ENCODE assay signal across 17 cellular contexts in the genomic region with DNA sequence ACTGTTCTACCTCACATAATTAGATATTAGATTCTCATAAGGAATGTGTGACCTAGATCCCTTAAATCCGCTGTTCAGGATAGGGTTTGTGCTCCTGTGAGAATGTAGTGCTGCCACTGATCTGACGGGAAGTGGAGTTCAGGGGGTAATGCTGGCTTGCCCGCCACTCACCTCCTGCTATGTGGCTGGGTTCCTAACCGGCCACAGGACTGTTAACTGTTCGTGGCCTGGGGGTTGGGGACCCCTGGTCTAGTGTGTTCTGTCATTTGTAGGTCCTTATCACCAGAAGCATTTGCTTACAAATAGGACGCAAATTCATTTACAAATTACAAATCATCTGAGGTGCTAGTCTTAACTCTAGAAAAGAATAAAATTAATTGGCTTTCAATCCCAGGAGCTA. TPM values are rescaled to one million over a fixed set of nuclear protein-coding genes. Genes with fewer than 3 reads are reported as not detected.
DNase-seq lines count a peak whose midpoint lies in the region; ATAC-seq, FAIRE-seq and TF ChIP-seq lines count a peak whose summit lies in the region.
"Had no signal": no experiment of that assay in that cellular context is flagged by ENCODE, and none has a peak within 500 bp of the region (broad histone marks: within the 10 kb centered on the region; RNA-seq: fewer than 3 reads in every experiment).

No MANE protein-coding gene starts in this region.

- TF ChIP-seq CTCF in GM23338 (conservative IDR thresholded peaks at IDR 0.05; ENCODE audit: low read depth in 2 of 2) (no peak), neural progenitor cell (IDR thresholded peaks at IDR 0.05) (no peak)

- H3K9me2 ChIP-seq in GM23338 (ENCODE audit: insufficient read depth): no peaks in the 10 kb centered on the region

- CTCF ChIA-PET in naive thymus-derived CD4-positive, alpha-beta T cell (lab: Charles Lee): interaction anchor here (0.9 to 1.9 kb wide), 3 partner anchors 79 to 540 kb away, joined by 3 to 7 read pairs (median 4); no protein-coding TSS in a partner anchor

- H3K79me2 ChIP-seq in GM23338 (replicated peaks; ENCODE audit: insufficient read depth): no peaks in the 10 kb centered on the region
- H3K79me2 ChIP-seq in neural progenitor cell (ENCODE audit: low read depth): no peaks in the 10 kb centered on the region

- H3K4me3 ChIP-seq in GM23338 (no peak overlapping the region), neural progenitor cell (no peak overlapping the region)
- H3K4me3 ChIP-seq in naive thymus-derived CD4-positive, alpha-beta T cell (ENCODE audit: low read length): no peak overlapping the region
- H3K4me3 ChIP-seq: HAP-1, SK-N-MC had no signal

- H2AFZ ChIP-seq in GM23338 (no peak overlapping the region), neural progenitor cell (replicated peaks) (no peak overlapping the region)

- H4K20me1 ChIP-seq in GM23338 (replicated peaks; ENCODE audit: insufficient read depth) (no peaks in the 10 kb centered on the region), neural progenitor cell (ENCODE audit: low read depth) (no peaks in the 10 kb centered on the region)

- no peak overlapping the region for H3K9ac ChIP-seq in neural progenitor cell

- no peaks in the 10 kb centered on the region for H3K36me3 ChIP-seq in GM23338 (ENCODE audit: insufficient read depth)
- no peaks in the 10 kb centered on the region for H3K36me3 ChIP-seq in naive thymus-derived CD4-positive, alpha-beta T cell (ENCODE audit: control insufficient read depth in 2 of 3, insufficient read depth in 3 of 3, low read length in 3 of 3)
- H3K36me3 ChIP-seq in neural progenitor cell: no peaks in the 10 kb centered on the region
- H3K36me3 ChIP-seq: BE2C, HAP-1 had no signal

- H3K27ac Mint-ChIP-seq in activated T-cell treated with anti-CD3 and anti-CD28 coated beads, Interleukin-2, amount 50 U/mL, for 24 hours: peak overlapping the region; percentile 27
- no peak overlapping the region for H3K27ac Mint-ChIP-seq in GM23338
- H3K27ac Mint-ChIP-seq in activated naive CD8-positive, alpha-beta T cell: peak overlapping the region; percentile 51
- H3K27ac Mint-ChIP-seq in naive thymus-derived CD4-positive, alpha-beta T cell: peak overlapping the region in 8 of 9 donors; percentile 60 to 89 (median 76)
- no peak overlapping the region for H3K27ac Mint-ChIP-seq in neural progenitor cell
- no peak overlapping the region for H3K27ac Mint-ChIP-seq in effector memory CD8-positive, alpha-beta T cell

- no peaks in the 10 kb centered on the region for H3K9me3 ChIP-seq in naive thymus-derived CD4-positive, alpha-beta T cell (ENCODE audit: control insufficient read depth in 2 of 3, low read length in 3 of 3)
- no peaks in the 10 kb centered on the region for H3K9me3 ChIP-seq in neural progenitor cell (ENCODE audit: low read depth)
- H3K9me3 ChIP-seq: BE2C, HAP-1 had no signal

- H3F3A ChIP-seq in GM23338 (replicated peaks; ENCODE audit: low read depth) (no peaks in the 10 kb centered on the region), neural progenitor cell (ENCODE audit: low read depth) (no peaks in the 10 kb centered on the region)

- no peaks in the 10 kb centered on the region for H3K27me3 ChIP-seq in GM23338 (ENCODE audit: insufficient read depth)
- H3K27me3 ChIP-seq in naive thymus-derived CD4-positive, alpha-beta T cell (ENCODE audit: control insufficient read depth in 2 of 2, insufficient read depth in 2 of 2, low read length in 2 of 2): no peaks in the 10 kb centered on the region
- no peaks in the 10 kb centered on the region for H3K27me3 ChIP-seq in neural progenitor cell

- no peaks in the 10 kb centered on the region for H3K9me3 Mint-ChIP-seq in activated T-cell treated with anti-CD3 and anti-CD28 coated beads, Interleukin-2, amount 50 U/mL, for 24 hours
- peaks cover 3% of the 10 kb centered on the region; the same call in 1 of the 3 replicates for H3K9me3 Mint-ChIP-seq in GM23338
- H3K9me3 Mint-ChIP-seq in activated naive CD8-positive, alpha-beta T cell (ENCODE audit: low read depth): no peaks in the 10 kb centered on the region
- H3K9me3 Mint-ChIP-seq in naive thymus-derived CD4-positive, alpha-beta T cell: peaks cover 0 to 15% (median 0%) of the 10 kb centered on the region in 11 donors
- peaks cover 1% of the 10 kb centered on the region for H3K9me3 Mint-ChIP-seq in neural progenitor cell
- no peaks in the 10 kb centered on the region for H3K9me3 Mint-ChIP-seq in effector memory CD8-positive, alpha-beta T cell
- H3K9me3 Mint-ChIP-seq: CD4-positive, CD25-positive, alpha-beta regulatory T cell had no signal

- H3K4me3 Mint-ChIP-seq in activated T-cell treated with anti-CD3 and anti-CD28 coated beads, Interleukin-2, amount 50 U/mL, for 24 hours: no peak overlapping the region
- H3K4me3 Mint-ChIP-seq in GM23338 (no peak overlapping the region), neural progenitor cell (no peak overlapping the region)
- H3K4me3 Mint-ChIP-seq in activated naive CD8-positive, alpha-beta T cell: no peak overlapping the region
- peak overlapping the region in 4 of 10 donors; percentile 15 to 39 (median 37) for H3K4me3 Mint-ChIP-seq in naive thymus-derived CD4-positive, alpha-beta T cell
- no peak overlapping the region for H3K4me3 Mint-ChIP-seq in effector memory CD8-positive, alpha-beta T cell

- POLR2A ChIA-PET in naive thymus-derived CD4-positive, alpha-beta T cell (lab: Charles Lee): interaction anchor here (0.7 to 1.5 kb wide), 4 partner anchors 13 to 485 kb away, joined by 3 read pairs; no protein-coding TSS in a partner anchor

- intact Hi-C loops in naive thymus-derived CD4-positive, alpha-beta T cell (cut with micrococcal nuclease): loop anchor here (1.0 to 10.0 kb wide), 12 partner anchors 23 to 827 kb away; a partner anchor contains a TSS

- no peak overlapping the region for H3K4me2 ChIP-seq in GM23338
- H3K4me2 ChIP-seq in neural progenitor cell: no peak overlapping the region

- H3K4me1 Mint-ChIP-seq in activated T-cell treated with anti-CD3 and anti-CD28 coated beads, Interleukin-2, amount 50 U/mL, for 24 hours (ENCODE audit: low read depth): peaks cover 55% of the 10 kb centered on the region
- H3K4me1 Mint-ChIP-seq in GM23338 (peaks cover 27% of the 10 kb centered on the region), neural progenitor cell (peaks cover 9% of the 10 kb centered on the region)
- H3K4me1 Mint-ChIP-seq in activated naive CD8-positive, alpha-beta T cell (ENCODE audit: low read depth): peaks cover 56% of the 10 kb centered on the region
- peaks cover 18 to 62% (median 56%) of the 10 kb centered on the region in 7 donors for H3K4me1 Mint-ChIP-seq in naive thymus-derived CD4-positive, alpha-beta T cell
- peaks cover 11 to 30% of the 10 kb centered on the region in 2 donors for H3K4me1 Mint-ChIP-seq in effector memory CD8-positive, alpha-beta T cell (ENCODE audit: low read depth in 2 of 2)

- H3K4me1 ChIP-seq in GM23338 (ENCODE audit: insufficient read depth) (peaks cover 16% of the 10 kb centered on the region), neural progenitor cell (peaks cover 5% of the 10 kb centered on the region)
- peaks cover 15 to 40% of the 10 kb centered on the region in 2 donors for H3K4me1 ChIP-seq in naive thymus-derived CD4-positive, alpha-beta T cell (ENCODE audit: control insufficient read depth in 2 of 2, insufficient read depth in 2 of 2, low read length in 2 of 2)
- H3K4me1 ChIP-seq: BE2C, HAP-1 had no signal

- FAIRE-seq in GM19239 (lab: Jason Lieb, UNC): no peak

- H3K27ac ChIP-seq in GM23338 (ENCODE audit: low read depth) (no peak overlapping the region), neural progenitor cell (no peak overlapping the region)
- H3K27ac ChIP-seq in naive thymus-derived CD4-positive, alpha-beta T cell (ENCODE audit: low read depth, low read length): no peak overlapping the region
- H3K27ac ChIP-seq: SK-N-MC had no signal

- H3K36me3 Mint-ChIP-seq in activated T-cell treated with anti-CD3 and anti-CD28 coated beads, Interleukin-2, amount 50 U/mL, for 24 hours (ENCODE audit: low read depth): no peaks in the 10 kb centered on the region
- H3K36me3 Mint-ChIP-seq in GM23338 (ENCODE audit: low read depth) (no peaks in the 10 kb centered on the region), neural progenitor cell (no peaks in the 10 kb centered on the region)
- peaks cover 5% of the 10 kb centered on the region for H3K36me3 Mint-ChIP-seq in activated naive CD8-positive, alpha-beta T cell
- peaks cover 0 to 18% (median 11%) of the 10 kb centered on the region in 5 donors for H3K36me3 Mint-ChIP-seq in naive thymus-derived CD4-positive, alpha-beta T cell
- H3K36me3 Mint-ChIP-seq in effector memory CD8-positive, alpha-beta T cell (ENCODE audit: insufficient read depth): no peaks in the 10 kb centered on the region

- no peak for DNase-seq in activated T-cell treated with anti-CD3 and anti-CD28 coated beads, Interleukin-2, amount 50 U/mL, for 24 hours
- DNase-seq in activated T-cell treated with anti-CD3 and anti-CD28 coated beads for 4 hours: no peak
- no peak for DNase-seq in GM23338 (ENCODE audit: low spot score)
- DNase-seq in naive thymus-derived CD4-positive, alpha-beta T cell: no peak
- no peak for DNase-seq in neural progenitor cell (ENCODE audit: low spot score)
- no peak for DNase-seq in effector memory CD8-positive, alpha-beta T cell
- no peak for DNase-seq in GM19239 (ENCODE audit: insufficient read length, low spot score)
- DNase-seq: BE2C, NCI-H1417 treated with DMSO at 0.1 percent for 48 hours, NCI-H187 treated with DMSO at 0.1 percent for 48 hours, NCI-H2227 treated with DMSO at 0.1 percent for 48 hours, NCI-H774 had no signal

- peak; percentile 66 for ATAC-seq in GM23338
- no peak for ATAC-seq in naive thymus-derived CD4-positive, alpha-beta T cell
- no peak for ATAC-seq in effector memory CD8-positive, alpha-beta T cell (replicated peaks)
- ATAC-seq: HepG2 had no signal

- H3K27me3 Mint-ChIP-seq in activated T-cell treated with anti-CD3 and anti-CD28 coated beads, Interleukin-2, amount 50 U/mL, for 24 hours: no peaks in the 10 kb centered on the region
- H3K27me3 Mint-ChIP-seq in GM23338 (ENCODE audit: insufficient read depth, low read depth, poor library complexity) (peaks cover 3% of the 10 kb centered on the region), neural progenitor cell (ENCODE audit: insufficient read depth, low read depth) (no peaks in the 10 kb centered on the region)
- no peaks in the 10 kb centered on the region for H3K27me3 Mint-ChIP-seq in activated naive CD8-positive, alpha-beta T cell
- H3K27me3 Mint-ChIP-seq in naive thymus-derived CD4-positive, alpha-beta T cell: no peaks in the 10 kb centered on the region
- H3K27me3 Mint-ChIP-seq in effector memory CD8-positive, alpha-beta T cell: no peaks in the 10 kb centered on the region
- H3K27me3 Mint-ChIP-seq: CD4-positive, CD25-positive, alpha-beta regulatory T cell had no signal

RNA-seq across cellular contexts. Expression of a gene that starts 16.4 kb away (rescaled TPM):
- 12.8 and 22.9 TPM in 2 replicates for total RNA-seq in GM23338 (2014; rRNA removed; shearing (Covaris generic))
- polyA plus RNA-seq in GM23338 (2016; fragmentation: Nextera tagmentation; extraction: Ambion mirVana): 7.2 and 7.4 TPM in 2 replicates
- total RNA-seq in naive thymus-derived CD4-positive, alpha-beta T cell: 10 to 100 TPM in 1 of 5 experiments, 1 to 10 TPM in 3, under 1 TPM in 1; 0.17 to 11.2 (median 2.7) TPM
- 1 to 10 TPM; 5.7 to 7.0 TPM for polyA plus RNA-seq in naive thymus-derived CD4-positive, alpha-beta T cell
- total RNA-seq in neural progenitor cell (ENCODE audit: low replicate concordance): 0.07 and 0.09 TPM in 2 replicates
- total RNA-seq: HepG2 had no signal
- polyA plus RNA-seq: HepG2 had no signal

RNA-seq across cellular contexts. Expression of a gene that starts 23.8 kb away (rescaled TPM):
- total RNA-seq in GM23338 (2014; rRNA removed; shearing (Covaris generic)): 10.0 and 10.1 TPM in 2 replicates
- polyA plus RNA-seq in GM23338 (2016; fragmentation: Nextera tagmentation; extraction: Ambion mirVana): 5.3 and 5.4 TPM in 2 replicates
- total RNA-seq in naive thymus-derived CD4-positive, alpha-beta T cell: 100 to 1,000 TPM; 224 to 359 (median 320) TPM
- polyA plus RNA-seq in naive thymus-derived CD4-positive, alpha-beta T cell: 100 to 1,000 TPM; 191 to 285 TPM
- total RNA-seq in neural progenitor cell (ENCODE audit: low replicate concordance): 0.22 and 1.3 TPM in 2 replicates

Comparison
In these comparisons a context has a peak if more than half of its experiments do, and no peak if none do; other contexts are left out.
1. H3K27ac Mint-ChIP-seq: peak in activated T-cell treated with anti-CD3 and anti-CD28 coated beads, Interleukin-2, amount 50 U/mL, for 24 hours (single experiment), activated naive CD8-positive, alpha-beta T cell (single experiment) and naive thymus-derived CD4-positive, alpha-beta T cell (8 of 9); none in GM23338 (single experiment), neural progenitor cell (single experiment) and effector memory CD8-positive, alpha-beta T cell (0 of 2).
2. RNA of a gene that starts 23.8 kb away (total RNA-seq): 224 to 359 TPM in naive thymus-derived CD4-positive, alpha-beta T cell; 10.0 to 10.1 TPM in GM23338 and 0.22 to 1.3 TPM in neural progenitor cell; every median in the first group is over 10 times any median in the second.